Comparison of ENCODE assay signal across 1 cellular context in genomic region chr17:7262192-7263070, GRCh38.
TF ChIP-seq lines count a peak whose summit lies in the region.

A gene with protein sequence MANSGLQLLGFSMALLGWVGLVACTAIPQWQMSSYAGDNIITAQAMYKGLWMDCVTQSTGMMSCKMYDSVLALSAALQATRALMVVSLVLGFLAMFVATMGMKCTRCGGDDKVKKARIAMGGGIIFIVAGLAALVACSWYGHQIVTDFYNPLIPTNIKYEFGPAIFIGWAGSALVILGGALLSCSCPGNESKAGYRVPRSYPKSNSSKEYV (minus strand): TSS chr17:7262478. CDS start chr17:7262043, 435 bp downstream.

TF ChIP-seq in SK-N-SH, 30 proteins besides CTCF, POLR2A, EP300 and RAD21 (continued from another document):
- TF ChIP-seq, protein P1, sequence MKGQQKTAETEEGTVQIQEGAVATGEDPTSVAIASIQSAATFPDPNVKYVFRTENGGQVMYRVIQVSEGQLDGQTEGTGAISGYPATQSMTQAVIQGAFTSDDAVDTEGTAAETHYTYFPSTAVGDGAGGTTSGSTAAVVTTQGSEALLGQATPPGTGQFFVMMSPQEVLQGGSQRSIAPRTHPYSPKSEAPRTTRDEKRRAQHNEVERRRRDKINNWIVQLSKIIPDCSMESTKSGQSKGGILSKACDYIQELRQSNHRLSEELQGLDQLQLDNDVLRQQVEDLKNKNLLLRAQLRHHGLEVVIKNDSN (IDR thresholded peaks at IDR 0.05; ENCODE audit: borderline replicate concordance, low read depth) = no peak
- no peak for TF ChIP-seq NFIC (IDR thresholded peaks at IDR 0.05; ENCODE audit: borderline replicate concordance)
- TF ChIP-seq GATA2 (CRISPR knock-in tag; IDR thresholded peaks at IDR 0.05) = no peak
- TF ChIP-seq TEAD4 (IDR thresholded peaks at IDR 0.05; ENCODE audit: borderline replicate concordance, insufficient read depth) = no peak
